8 cellular contexts compared by ENCODE assay signal in the genomic region with DNA sequence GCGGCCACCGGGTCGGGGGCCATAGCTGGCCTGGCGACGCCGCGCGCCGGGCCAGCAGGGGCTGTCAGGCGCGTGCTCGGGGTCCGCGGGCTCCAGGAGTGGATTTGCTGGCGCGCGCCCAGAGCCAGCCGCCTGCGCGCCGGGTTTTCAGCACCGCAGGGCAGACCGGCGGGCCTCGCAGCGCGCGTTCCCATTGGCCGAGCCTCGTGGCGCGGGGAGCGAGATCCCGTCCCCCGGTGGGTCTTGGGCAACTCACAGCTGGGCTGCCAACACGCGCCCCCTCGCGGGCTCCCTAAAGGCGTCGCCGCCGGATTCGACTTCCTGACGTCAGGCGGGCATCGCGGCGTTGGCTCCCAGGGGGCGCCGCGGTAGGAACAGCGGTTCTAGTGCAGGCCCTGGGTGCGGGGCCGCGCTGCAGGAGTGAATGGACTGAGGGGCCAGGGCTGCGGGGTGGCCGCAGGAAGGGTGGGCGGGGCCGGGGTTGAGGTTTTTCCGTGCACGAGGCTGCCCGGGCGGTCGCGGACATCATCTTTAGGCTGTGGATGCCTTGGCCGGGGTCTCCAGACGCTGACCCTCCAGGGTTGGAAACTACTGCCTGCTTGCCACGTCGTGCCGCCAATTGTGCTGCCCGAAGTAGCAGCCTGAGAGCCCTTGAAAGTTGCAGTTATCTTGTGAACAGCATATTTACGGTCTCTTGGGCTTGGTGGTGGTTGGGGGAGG. TPM values are rescaled to one million over a fixed set of nuclear protein-coding genes. Genes with fewer than 3 reads are reported as not detected.
DNase-seq lines count a peak whose midpoint lies in the region; ATAC-seq and TF ChIP-seq lines count a peak whose summit lies in the region.

Gene FADS1 (minus strand): TSS at position 268 of the 720 bp plus-strand sequence. CDS start 74 bp downstream, at position 194.

- H3K27ac Mint-ChIP-seq in natural killer cell treated with Interleukin-12 subunit alpha and Interleukin-12 subunit beta and Interleukin-15 and Interleukin-18, amount 100 ng/mL, for 72 hours = peak within 1 kb of the TSS; percentile 83 to 87

- intact Hi-C loops in stomach (cut with DNase I; ENCODE audit: low total_unique reads) = loop anchor here (10.0 kb wide), 1 partner anchor 138 kb away; the partner anchor contains the start of gene BEST1

- no peaks in the 10 kb centered on the region for H3K27me3 ChIP-seq in RWPE2 (ENCODE audit: insufficient read depth, poor library complexity, severe bottlenecking)
- H3K27me3 ChIP-seq in stomach = peaks cover 0 to 13% (median 0%) of the 10 kb centered on the region in 3 donors

- H3K9me3 ChIP-seq in RWPE2 (ENCODE audit: severe bottlenecking) (no peaks in the 10 kb centered on the region), stomach (no peaks in the 10 kb centered on the region)

- ATAC-seq in GM21619 (IDR thresholded peaks at IDR 0.05; ENCODE audit: unreplicated experiment) (peak; percentile 45), RWPE2 (ENCODE audit: low read depth) (peak; percentile 43)
- peak; percentile 83 to 88 for ATAC-seq in natural killer cell treated with Interleukin-12 subunit alpha and Interleukin-12 subunit beta and Interleukin-15 and Interleukin-18, amount 100 ng/mL, for 72 hours

- peaks cover 38% of the 10 kb centered on the region for H3K4me1 ChIP-seq in RWPE2 (ENCODE audit: insufficient read depth, poor library complexity, severe bottlenecking)
- peaks cover 7 to 31% (median 25%) of the 10 kb centered on the region in 4 donors for H3K4me1 ChIP-seq in stomach

- no peak for TF ChIP-seq POLR2A in stomach (IDR thresholded peaks at IDR 0.05)

- H3K36me3 ChIP-seq in RWPE2 (ENCODE audit: low read depth) (peaks cover 32% of the 10 kb centered on the region), stomach (peaks cover 4 to 15% (median 7%) of the 10 kb centered on the region in 4 donors)

- H3K4me3 Mint-ChIP-seq in natural killer cell treated with Interleukin-12 subunit alpha and Interleukin-12 subunit beta and Interleukin-15 and Interleukin-18, amount 100 ng/mL, for 72 hours = peak within 1 kb of the TSS; percentile 95

- peak within 1 kb of the TSS; percentile 67 for H3K4me3 ChIP-seq in RWPE2 (ENCODE audit: severe bottlenecking)
- H3K4me3 ChIP-seq in fibroblast of the aortic adventitia (ENCODE audit: low read depth, low read length) = peak within 1 kb of the TSS; percentile 91
- H3K4me3 ChIP-seq in stomach = peak within 1 kb of the TSS; percentile 60 to 78 (median 72)

- TF ChIP-seq CTCF in LNCAP (IDR thresholded peaks at IDR 0.05) = peak; percentile 68
- peak; percentile 82 for TF ChIP-seq CTCF in RWPE2 (IDR thresholded peaks at IDR 0.05; ENCODE audit: poor library complexity, severe bottlenecking)
- peak; percentile 54 for TF ChIP-seq CTCF in fibroblast of the aortic adventitia (IDR thresholded peaks at IDR 0.05; ENCODE audit: insufficient read depth, low read length)
- peak in 4 of 7 experiments; percentile 5 to 51 (median 28) for TF ChIP-seq CTCF in stomach (IDR thresholded peaks at IDR 0.05)

- TF ChIP-seq EP300 in stomach (IDR thresholded peaks at IDR 0.05) = no peak

- 1% methylated on average over 15 to 73 of the region's 73 CpGs for WGBS in stomach, 5 donors

- H3K27ac ChIP-seq in RWPE2 (ENCODE audit: poor library complexity, severe bottlenecking) = peak within 1 kb of the TSS; percentile 92
- H3K27ac ChIP-seq in stomach = peak within 1 kb of the TSS; percentile 69 to 98 (median 93)

- no peaks in the 10 kb centered on the region for H3K27me3 Mint-ChIP-seq in natural killer cell treated with Interleukin-12 subunit alpha and Interleukin-12 subunit beta and Interleukin-15 and Interleukin-18, amount 100 ng/mL, for 72 hours

- DNase-seq in DMS153 (lab: John Stamatoyannopoulos, UW) = peak; percentile 96
- DNase-seq in RWPE2 (ENCODE audit: low spot score) = peak; percentile 95
- peak; percentile 89 for DNase-seq in activated effector memory CD4-positive, alpha-beta T cell treated with anti-CD3 and anti-CD28 coated beads, Interleukin-2, amount 50 U/mL, for 16 hours
- peak; percentile 90 for DNase-seq in fibroblast of the aortic adventitia (ENCODE audit: low read depth)
- peak; percentile 96 for DNase-seq in natural killer cell treated with Interleukin-12 subunit alpha and Interleukin-12 subunit beta and Interleukin-15 and Interleukin-18, amount 100 ng/mL, for 72 hours (ENCODE audit: low spot score)
- peak; percentile 83 for DNase-seq in stomach

- peaks cover 13 to 21% of the 10 kb centered on the region in 2 donors for H3K4me1 Mint-ChIP-seq in natural killer cell treated with Interleukin-12 subunit alpha and Interleukin-12 subunit beta and Interleukin-15 and Interleukin-18, amount 100 ng/mL, for 72 hours (ENCODE audit: low read depth in 2 of 2)

- no peaks in the 10 kb centered on the region for H3K36me3 Mint-ChIP-seq in natural killer cell treated with Interleukin-12 subunit alpha and Interleukin-12 subunit beta and Interleukin-15 and Interleukin-18, amount 100 ng/mL, for 72 hours

- no peaks in the 10 kb centered on the region for H3K9me3 Mint-ChIP-seq in natural killer cell treated with Interleukin-12 subunit alpha and Interleukin-12 subunit beta and Interleukin-15 and Interleukin-18, amount 100 ng/mL, for 72 hours

RNA-seq across cellular contexts. Expression of gene FADS1, which starts in this region (rescaled TPM):
- 48.8 and 74.1 TPM in 2 replicates for total RNA-seq in fibroblast of the aortic adventitia (ENCODE audit: low replicate concordance)
- total RNA-seq in natural killer cell treated with Interleukin-12 subunit alpha and Interleukin-12 subunit beta and Interleukin-15 and Interleukin-18, amount 100 ng/mL, for 72 hours = 10 to 100 TPM; 50.4 to 56.5 TPM
- total RNA-seq in stomach = 10 to 100 TPM in 4 of 5 donors, not detected in 1; 11.7 to 56.5 (median 17.3) TPM
- polyA plus RNA-seq in stomach = 1 to 10 TPM; 1.8 to 6.4 (median 4.1) TPM

Comparison
In these comparisons a context has a peak if more than half of its experiments do, and no peak if none do; other contexts are left out.
1. Peak in every context shown above with its lines: DNase-seq, ATAC-seq, H3K4me3 ChIP-seq and H3K27ac ChIP-seq.
2. CTCF ChIP-seq: peak in every context shown above with its lines; median percentile 82 in RWPE2; 68 in LNCAP; 54 in fibroblast of the aortic adventitia; 28 in stomach.